11 cellular contexts compared by ENCODE assay signal in the genomic region with DNA sequence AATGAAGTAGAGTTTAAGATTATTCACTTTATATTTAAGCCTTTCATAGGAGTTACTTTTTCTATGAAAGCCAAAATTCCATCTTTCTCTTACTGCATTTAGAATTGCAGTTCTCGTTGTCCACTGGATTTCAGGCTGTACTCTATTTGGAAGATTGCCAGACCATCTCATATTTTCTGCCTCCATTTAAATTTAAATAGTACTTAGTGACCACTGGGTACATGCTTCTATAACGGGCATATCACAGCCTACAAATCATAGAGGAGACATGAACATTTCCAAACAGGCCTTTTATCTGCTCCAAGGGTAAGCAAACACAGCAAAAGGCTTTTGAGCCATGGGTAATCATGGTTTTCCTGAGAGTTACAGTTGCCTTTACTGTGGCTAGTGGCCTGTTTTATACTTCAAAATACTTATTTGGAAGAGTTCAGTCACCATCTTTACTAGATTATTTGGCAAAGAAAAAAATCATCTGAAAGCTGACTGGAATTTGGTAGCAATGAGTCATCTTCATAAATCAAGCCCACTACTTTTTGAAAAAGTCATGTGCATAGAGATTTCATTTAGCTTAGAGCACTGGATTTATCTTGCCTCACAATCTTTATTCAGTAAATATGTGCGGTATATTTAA. TPM values are rescaled to one million over a fixed set of nuclear protein-coding genes. Genes with fewer than 3 reads are reported as not detected.
DNase-seq lines count a peak whose midpoint lies in the region; ATAC-seq, FAIRE-seq and TF ChIP-seq lines count a peak whose summit lies in the region.
"Had no signal": no experiment of that assay in that cellular context is flagged by ENCODE, and none has a peak within 500 bp of the region (broad histone marks: within the 10 kb centered on the region; RNA-seq: fewer than 3 reads in every experiment).

No MANE protein-coding gene starts in this region.

- H3K27me3 ChIP-seq in A673 (replicated peaks; ENCODE audit: insufficient read depth, low read depth, low read length, poor library complexity) = no peaks in the 10 kb centered on the region
- H3K27me3 ChIP-seq in HUES6 (ENCODE audit: control insufficient read depth, insufficient read depth, low read length) = no peaks in the 10 kb centered on the region
- no peaks in the 10 kb centered on the region for H3K27me3 ChIP-seq in GM12878 (replicated peaks in 1 of 2; ENCODE audit: control insufficient read depth in 2 of 2, insufficient read depth in 2 of 2, low read length in 1 of 2)

- H3K79me2 ChIP-seq in GM12878 (ENCODE audit: control insufficient read depth, insufficient read depth, low read length) = peaks cover 42% of the 10 kb centered on the region

- H3K9me3 ChIP-seq in A673 (ENCODE audit: low read depth, low read length, poor library complexity, severe bottlenecking) (no peaks in the 10 kb centered on the region), HUES6 (ENCODE audit: control insufficient read depth, insufficient read depth, low read depth, low read length) (no peaks in the 10 kb centered on the region), GM12878 (replicated peaks; ENCODE audit: control insufficient read depth, insufficient read depth, low read length) (no peaks in the 10 kb centered on the region; the same call in 2 of the 3 replicates)

- intact Hi-C loops in A673 (cut with micrococcal nuclease; ENCODE audit: unreplicated experiment) = no loop called here
- intact Hi-C loops in GM12878 (cut with micrococcal nuclease; ENCODE audit: unreplicated experiment) = no loop called here

- TF ChIP-seq CTCF in A673 (conservative IDR thresholded peaks at IDR 0.05; ENCODE audit: low read depth, low read length) (no peak), GM12878 (IDR thresholded peaks at IDR 0.05 in 2 of 3, conservative IDR thresholded peaks at IDR 0.05 in 1 of 3; ENCODE audit: control insufficient read depth in 2 of 3, extremely low read depth in 1 of 3, insufficient read depth in 1 of 3, low read depth in 3 of 3, low read length in 3 of 3) (no peak), endothelial cell (IDR thresholded peaks at IDR 0.05; ENCODE audit: unreplicated experiment) (no peak)

- 96% methylated on average over 3 of the region's 3 CpGs for WGBS in GM12878 (ENCODE audit: insufficient coverage, insufficient replicate concordance, low lambda C conversion rate, missing lambda C conversion rate)

- no peak overlapping the region for H2AFZ ChIP-seq in GM12878 (ENCODE audit: control insufficient read depth, low read depth, low read length)

- BruUV-seq in A673 (replicated peaks; lab: Mats Ljungman, UMichigan) (no TSS peak), GM12878 (replicated peaks; lab: Mats Ljungman, UMichigan) (no TSS peak)

- FAIRE-seq in GM12878 (lab: Jason Lieb, UNC) = no peak
- no peak for FAIRE-seq in GM19239 (lab: Jason Lieb, UNC)

- H3K4me1 ChIP-seq in A673 (ENCODE audit: insufficient read depth, low read length, poor library complexity, severe bottlenecking) = peaks cover 62% of the 10 kb centered on the region
- peaks cover 56% of the 10 kb centered on the region for H3K4me1 ChIP-seq in HUES6 (ENCODE audit: control insufficient read depth, insufficient read depth, low read length)
- H3K4me1 ChIP-seq in GM12878 (ENCODE audit: control insufficient read depth, insufficient read depth, low read length) = peaks cover 40% of the 10 kb centered on the region

- H4K20me1 ChIP-seq in GM12878 (ENCODE audit: control insufficient read depth, insufficient read depth) = no peaks in the 10 kb centered on the region

- TF ChIP-seq EP300 in GM12878 (IDR thresholded peaks at IDR 0.05; ENCODE audit: borderline replicate concordance in 1 of 2, control insufficient read depth in 1 of 2, low read depth in 2 of 2, low read length in 2 of 2) = no peak

- peaks cover 38% of the 10 kb centered on the region for H3K4me1 Mint-ChIP-seq in endothelial cell (ENCODE audit: unreplicated experiment)

- SMC1A ChIA-PET in GM12878 (lab: Charles Lee; ENCODE audit: uncharacterized antibody, unreplicated experiment) = interaction anchor here (0.7 to 2.0 kb wide), 5 partner anchors 9 to 58 kb away, joined by 3 to 9 read pairs (median 5); no protein-coding TSS in a partner anchor

- H3K4me2 ChIP-seq in GM12878 (ENCODE audit: control insufficient read depth, insufficient read depth) = no peak overlapping the region

- in situ Hi-C loops in GM12878 (cut with MboI) = no loop called here

- CTCF ChIA-PET in A673 (lab: Charles Lee) (no interaction called here), GM12878 (lab: Yijun Ruan, JAX) (interaction anchor here (1.4 to 2.1 kb wide), 3 partner anchors 7 to 11 kb away, joined by 5 read pairs; no protein-coding TSS in a partner anchor)

- RAD21 ChIA-PET in GM12878 (lab: Charles Lee; ENCODE audit: unreplicated experiment) = interaction anchor here (1.3 kb wide), 1 partner anchor 14 kb away, joined by 7 read pairs; no protein-coding TSS in a partner anchor

- H3K27me3 Mint-ChIP-seq in endothelial cell (ENCODE audit: unreplicated experiment) = peaks cover 5% of the 10 kb centered on the region
- H3K27me3 Mint-ChIP-seq: T-cell had no signal

- H3K9ac ChIP-seq in HUES6 (ENCODE audit: low read length) (no peak overlapping the region), GM12878 (ENCODE audit: control insufficient read depth, insufficient read depth, low read length) (no peak overlapping the region)

- ATAC-seq in GM12878 (no peak), HG03457 (IDR thresholded peaks at IDR 0.05; ENCODE audit: unreplicated experiment) (no peak)
- ATAC-seq: T-cell had no signal

- POLR2A ChIA-PET in A673 (lab: Charles Lee; ENCODE audit: low non-redundant PET) = no interaction called here
- POLR2A ChIA-PET in GM12878 (lab: Charles Lee) = interaction anchor here (1.0 kb wide), 1 partner anchor 16 kb away, joined by 5 read pairs; no protein-coding TSS in a partner anchor

- H3K36me3 Mint-ChIP-seq in endothelial cell (ENCODE audit: low read depth, unreplicated experiment) = peaks cover 5% of the 10 kb centered on the region

- no peak for TF ChIP-seq RAD21 in GM12878 (IDR thresholded peaks at IDR 0.05; ENCODE audit: insufficient read depth, low read depth, low read length)

- no peak for TF ChIP-seq POLR2A in GM12878 (IDR thresholded peaks at IDR 0.05; ENCODE audit: low read depth, low read length)

- H3K36me3 ChIP-seq in A673 (ENCODE audit: insufficient read depth, low read length, poor library complexity, severe bottlenecking) (no peaks in the 10 kb centered on the region), HUES6 (ENCODE audit: control insufficient read depth, insufficient read depth, low read length) (peaks cover 4% of the 10 kb centered on the region; the same call in 1 of the 2 replicates), GM12878 (ENCODE audit: control insufficient read depth in 2 of 2, insufficient read depth in 2 of 2, low read length in 1 of 2) (peaks cover 0 to 3% of the 10 kb centered on the region in 2 experiments; a peak in 1 of 4 replicates)

- no peaks in the 10 kb centered on the region for H3K9me3 Mint-ChIP-seq in endothelial cell (ENCODE audit: unreplicated experiment)
- H3K9me3 Mint-ChIP-seq: T-cell had no signal

- no peak overlapping the region for H3K4me3 ChIP-seq in A673 (ENCODE audit: low read depth, low read length, poor library complexity, severe bottlenecking)
- H3K4me3 ChIP-seq in HUES6 (ENCODE audit: low read depth, low read length) = no peak overlapping the region
- no peak overlapping the region for H3K4me3 ChIP-seq in GM12878

- H3K4me3 Mint-ChIP-seq in endothelial cell (ENCODE audit: unreplicated experiment) = no peak overlapping the region
- H3K4me3 Mint-ChIP-seq: T-cell had no signal

- H3K27ac Mint-ChIP-seq in endothelial cell (ENCODE audit: unreplicated experiment) = no peak overlapping the region
- H3K27ac Mint-ChIP-seq: T-cell had no signal

- DNase-seq in A673 (ENCODE audit: low spot score) (peak; percentile 60), GM12878 (ENCODE audit: low read depth, low spot score) (no peak), lung microvascular endothelial cell (ENCODE audit: low read depth in 2 of 2) (peak; percentile 75 to 85), GM19239 (ENCODE audit: insufficient read length, low spot score) (no peak), endothelial cell (ENCODE audit: low spot score) (no peak), cerebellum (ENCODE audit: low spot score) (no peak)
- DNase-seq: amniotic stem cell, KBM-7, T-cell had no signal

- peak overlapping the region; percentile 75 for H3K27ac ChIP-seq in A673 (ENCODE audit: low read depth, low read length, poor library complexity, severe bottlenecking)
- peak overlapping the region; percentile 96 for H3K27ac ChIP-seq in HUES6 (ENCODE audit: low read depth, low read length)
- H3K27ac ChIP-seq in GM12878 (ENCODE audit: control insufficient read depth, insufficient read depth) = peak overlapping the region; percentile 13; the same call in 1 of the 2 replicates

TF ChIP-seq in GM12878, 131 proteins besides CTCF, POLR2A, EP300 and RAD21 (continues in another document):
- TF ChIP-seq YY1 (IDR thresholded peaks at IDR 0.05; ENCODE audit: low read depth, low read length) = no peak
- no peak for TF ChIP-seq FOXK2 (IDR thresholded peaks at IDR 0.05)
- no peak for TF ChIP-seq ZSCAN29 (IDR thresholded peaks at IDR 0.05)
- no peak for TF ChIP-seq ESRRA (IDR thresholded peaks at IDR 0.05; ENCODE audit: low read length)
- no peak for TF ChIP-seq RB1 (IDR thresholded peaks at IDR 0.05; ENCODE audit: borderline replicate concordance)
- TF ChIP-seq EZH2 (IDR thresholded peaks at IDR 0.05; ENCODE audit: borderline replicate concordance, control insufficient read depth, low read depth, low read length) = no peak
- no peak for TF ChIP-seq MEF2A (IDR thresholded peaks at IDR 0.05; ENCODE audit: insufficient read depth, low read depth, low read length)

RNA-seq across cellular contexts. Expression of a gene that starts 15.7 kb away (rescaled TPM):
- 59.3 TPM in 2 replicates for total RNA-seq in A673 (2021)
- 79.6 and 85.6 TPM in 2 replicates for total RNA-seq in GM12878 (2013; cell fraction: nucleolus; rRNA removed)
- total RNA-seq in GM12878 (2014; rRNA removed) = 26.9 and 28.5 TPM in 2 replicates
- 30.3 and 32.3 TPM in 2 replicates for total RNA-seq in GM12878 (2014; rRNA removed; fragmentation: Illumina TruSeq; extraction: Trizol)
- total RNA-seq in GM12878 (2021) = 25.3 and 26.8 TPM in 2 replicates
- 11.7 TPM for polyA plus RNA-seq in GM12878 (2011; ENCODE audit: low read depth)
- polyA plus RNA-seq in GM12878 (2011; rRNA removed) = 30.3 and 41.6 TPM in 2 replicates
- 16.8 and 21.9 TPM in 2 replicates for polyA plus RNA-seq in GM12878 (2011; cell fraction: cytosol; rRNA removed)
- 18.3 and 20.8 TPM in 2 replicates for polyA plus RNA-seq in GM12878 (2011; cell fraction: nucleus; rRNA removed)
- polyA plus RNA-seq in GM12878 (2012) = 15.4 and 22.1 TPM in 2 replicates
- polyA plus RNA-seq in GM12878 (2014; fragmentation: Illumina TruSeq; extraction: Trizol) = 27.6 and 35.8 TPM in 2 replicates
- polyA plus RNA-seq in GM12878 (2014; fragmentation: Nextera tagmentation; extraction: Ambion mirVana) = 1 to 10 TPM; 4.6 to 5.6 TPM
- polyA plus RNA-seq in GM12878 (2014; rRNA removed) = 14.8 and 18.2 TPM in 2 replicates
- polyA plus RNA-seq in GM12878 (2016; fragmentation: Nextera tagmentation; extraction: Ambion mirVana) = 10 to 100 TPM; 23.4 to 25.2 TPM
- 45.6 and 46.3 TPM in 2 replicates for polyA minus RNA-seq in GM12878 (2011; rRNA and poly(A)+ RNA removed)
- 14.7 and 15.4 TPM in 2 replicates for polyA minus RNA-seq in GM12878 (2011; cell fraction: cytosol; rRNA and poly(A)+ RNA removed)
- 28.4 and 38.5 TPM in 2 replicates for polyA minus RNA-seq in GM12878 (2011; cell fraction: nucleus; rRNA and poly(A)+ RNA removed)
- total RNA-seq in lung microvascular endothelial cell = 48.6 and 62.3 TPM in 2 replicates
- total RNA-seq in endothelial cell (ENCODE audit: unreplicated experiment) = 50.8 TPM
- total RNA-seq in cerebellum = 22.8 TPM

Comparison
In these comparisons a context has a peak if more than half of its experiments do, and no peak if none do; other contexts are left out.
1. DNase-seq: peak in A673 (single experiment) and lung microvascular endothelial cell (2 of 2); none in GM12878 (single experiment), GM19239 (single experiment), endothelial cell (single experiment) and cerebellum (single experiment).
2. H3K27ac ChIP-seq: peak in every context shown above with its lines; median percentile 96 in HUES6; 75 in A673; 13 in GM12878.